ENCODE assay signal across 10 cellular contexts in the genomic region with DNA sequence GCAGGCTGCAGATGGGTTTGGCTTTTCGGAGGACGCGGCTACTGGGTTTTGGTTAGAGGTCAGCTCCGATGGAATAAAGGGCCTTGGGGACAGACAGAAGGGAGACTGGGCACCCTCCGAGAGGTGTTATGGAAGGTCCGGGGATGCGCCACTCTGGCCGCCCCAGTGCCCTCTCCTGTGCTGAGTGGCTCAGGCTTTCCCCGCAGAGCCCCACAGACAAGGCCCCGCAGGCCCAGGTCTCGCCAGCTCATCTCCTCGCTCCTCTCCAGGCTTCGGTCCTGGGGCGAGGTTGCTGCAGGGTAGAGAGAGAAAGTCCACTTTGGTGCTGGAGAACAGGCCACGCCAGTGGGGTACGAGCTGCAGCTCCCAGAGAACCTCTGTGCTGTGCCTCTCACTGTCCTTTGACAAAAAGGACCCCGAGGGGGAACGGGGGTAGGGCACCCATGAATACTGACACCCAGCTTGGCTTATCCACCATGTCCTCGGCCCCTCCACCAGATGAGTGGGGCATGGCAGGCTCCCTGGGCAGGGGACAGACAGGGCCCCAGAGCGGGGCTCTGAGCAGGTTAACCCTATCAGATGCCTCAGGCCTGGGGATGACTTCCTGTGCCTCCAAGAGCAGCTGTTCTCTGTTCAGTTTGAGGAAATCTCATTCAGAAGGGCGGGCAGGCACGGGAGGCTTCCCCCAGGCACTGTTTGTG. TPM values are rescaled to one million over a fixed set of nuclear protein-coding genes. Genes with fewer than 3 reads are reported as not detected.
DNase-seq lines count a peak whose midpoint lies in the region; ATAC-seq and TF ChIP-seq lines count a peak whose summit lies in the region.
"Had no signal": no experiment of that assay in that cellular context is flagged by ENCODE, and none has a peak within 500 bp of the region (broad histone marks: within the 10 kb centered on the region; RNA-seq: fewer than 3 reads in every experiment).

No MANE protein-coding gene starts in this region.

- no peaks in the 10 kb centered on the region for H4K20me1 ChIP-seq in H9 (ENCODE audit: control insufficient read depth, insufficient read depth, insufficient read length)

- H3K79me2 ChIP-seq in H9 (ENCODE audit: insufficient read depth, low read length): no peaks in the 10 kb centered on the region

- H3K4me1 Mint-ChIP-seq in H9: no peaks in the 10 kb centered on the region

- no peak overlapping the region for H3K4ac ChIP-seq in H9 (ENCODE audit: low read depth, low read length)

- TF ChIP-seq CTCF in H9 (conservative IDR thresholded peaks at IDR 0.05) (no peak), sigmoid colon (IDR thresholded peaks at IDR 0.05) (no peak), vagina (IDR thresholded peaks at IDR 0.05) (no peak), GM10266 (IDR thresholded peaks at IDR 0.05; ENCODE audit: control insufficient read depth, insufficient read depth, low read depth, missing control alignments) (no peak)

- no peak overlapping the region for H3K23ac ChIP-seq in H9 (ENCODE audit: insufficient read length, low read depth, low read length)

- no peak for TF ChIP-seq POLR2A in sigmoid colon (IDR thresholded peaks at IDR 0.05)
- TF ChIP-seq POLR2A in vagina (IDR thresholded peaks at IDR 0.05): no peak

- H2BK5ac ChIP-seq in H9 (ENCODE audit: insufficient read length, low read length): no peak overlapping the region

- H3K23me2 ChIP-seq in H9 (ENCODE audit: insufficient read length, low read depth, low read length, poor library complexity, severe bottlenecking): no peaks in the 10 kb centered on the region

- peak overlapping the region; percentile 26; the same call in 1 of the 2 replicates for H3K14ac ChIP-seq in H9 (ENCODE audit: insufficient read depth, low read length)

- H3K9ac ChIP-seq in H9 (ENCODE audit: extremely low read depth, insufficient read length, low read length): no peak overlapping the region

- no peak overlapping the region for H3T11ph ChIP-seq in H9 (ENCODE audit: low read length)

- no peak overlapping the region for H3K18ac ChIP-seq in H9 (ENCODE audit: insufficient read length, low read depth, low read length)

- H3K4me3 Mint-ChIP-seq in H9: no peak overlapping the region
- H3K4me3 Mint-ChIP-seq: activated CD8-positive, alpha-beta memory T cell treated with anti-CD3 and anti-CD28 coated beads, Interleukin-2, amount 10 ng/mL, durations not matched to agents 7 days and 5 days; activated naive CD4-positive, alpha-beta T cell treated with anti-CD3 and anti-CD28 coated beads for 36 hours had no signal

- H3K9me3 Mint-ChIP-seq in H9: no peaks in the 10 kb centered on the region
- H3K9me3 Mint-ChIP-seq: activated naive CD4-positive, alpha-beta T cell treated with anti-CD3 and anti-CD28 coated beads for 36 hours had no signal

- H3K4me3 ChIP-seq in sigmoid colon: no peak overlapping the region
- H3K4me3 ChIP-seq in vagina: no peak overlapping the region
- H3K4me3 ChIP-seq: skin epidermis had no signal

- H3K27me3 Mint-ChIP-seq in H9 (ENCODE audit: low read depth): no peaks in the 10 kb centered on the region
- H3K27me3 Mint-ChIP-seq: activated CD8-positive, alpha-beta memory T cell treated with anti-CD3 and anti-CD28 coated beads, Interleukin-2, amount 10 ng/mL, durations not matched to agents 7 days and 5 days had no signal

- H3K27me3 ChIP-seq in H9 (ENCODE audit: insufficient read depth, low read length): no peaks in the 10 kb centered on the region
- no peaks in the 10 kb centered on the region for H3K27me3 ChIP-seq in sigmoid colon
- H3K27me3 ChIP-seq in vagina: no peaks in the 10 kb centered on the region
- H3K27me3 ChIP-seq: neutrophil had no signal

- no peak overlapping the region for H2BK20ac ChIP-seq in H9 (ENCODE audit: low read depth, low read length, poor library complexity, severe bottlenecking)

- DNase-seq in H9: no peak
- DNase-seq in sigmoid colon: peak; percentile 62
- no peak for DNase-seq in vagina (ENCODE audit: extremely low spot score in 2 of 2)
- DNase-seq in GM10266 (ENCODE audit: extremely low spot score): no peak
- DNase-seq: GOT3 had no signal

- no peak overlapping the region for H4K5ac ChIP-seq in H9 (ENCODE audit: insufficient read length, low read depth, low read length)

- no CpG with 5 or more reads among the region's 22 CpGs for WGBS in H9 (ENCODE audit: extremely low coverage, insufficient read length, low lambda C conversion rate)
- 88% methylated on average over 22 of the region's 22 CpGs for WGBS in sigmoid colon, 2 donors

- H3K36me3 ChIP-seq in sigmoid colon: peaks cover 0 to 42% (median 6%) of the 10 kb centered on the region in 4 donors
- H3K36me3 ChIP-seq in vagina: peaks cover 0 to 22% of the 10 kb centered on the region in 2 donors
- H3K36me3 ChIP-seq: neutrophil had no signal

- H2AK5ac ChIP-seq in H9 (ENCODE audit: insufficient read length, low read length): no peak overlapping the region

- H4K91ac ChIP-seq in H9 (ENCODE audit: insufficient read length, low read depth, low read length): no peak overlapping the region

- no peak for TF ChIP-seq EP300 in sigmoid colon (IDR thresholded peaks at IDR 0.05)

- no peak overlapping the region for H4K8ac ChIP-seq in H9 (replicated peaks; ENCODE audit: insufficient read length, low read depth, low read length)

- no peak overlapping the region for H3K27ac ChIP-seq in H9 (ENCODE audit: insufficient read length, low read depth, low read length)
- H3K27ac ChIP-seq in sigmoid colon: no peak overlapping the region
- H3K27ac ChIP-seq in vagina: no peak overlapping the region
- H3K27ac ChIP-seq: neutrophil had no signal

- no peaks in the 10 kb centered on the region for H3K9me3 ChIP-seq in H9 (ENCODE audit: control insufficient read depth, low read depth, low read length)
- no peaks in the 10 kb centered on the region for H3K9me3 ChIP-seq in sigmoid colon
- H3K9me3 ChIP-seq in vagina: no peaks in the 10 kb centered on the region
- H3K9me3 ChIP-seq: neutrophil had no signal

- no peak overlapping the region for H2AFZ ChIP-seq in H9 (ENCODE audit: low read length)

- H3K27ac Mint-ChIP-seq in H9: 0 out of 7 replicates have a peak overlapping the region, but pooled peaks of 1 of the 3 experiments have one; percentile 40
- H3K27ac Mint-ChIP-seq: activated CD8-positive, alpha-beta memory T cell treated with anti-CD3 and anti-CD28 coated beads, Interleukin-2, amount 10 ng/mL, durations not matched to agents 7 days and 5 days; activated naive CD4-positive, alpha-beta T cell treated with anti-CD3 and anti-CD28 coated beads for 36 hours had no signal

- no peak overlapping the region for H3K56ac ChIP-seq in H9 (ENCODE audit: insufficient read length, low read depth, low read length)

- intact Hi-C loops in sigmoid colon (cut with DNase I): loop anchor here (5.0 kb wide), 2 partner anchors 38 to 63 kb away; partner anchors contain the start of gene CNNM4
- intact Hi-C loops in vagina (cut with DNase I): no loop called here

- peaks cover 0 to 10% (median 4%) of the 10 kb centered on the region in 3 experiments; a peak in 4 of 7 replicates for H3K36me3 Mint-ChIP-seq in H9 (ENCODE audit: insufficient read depth in 1 of 3, low read depth in 3 of 3)
- H3K36me3 Mint-ChIP-seq: activated CD8-positive, alpha-beta memory T cell treated with anti-CD3 and anti-CD28 coated beads, Interleukin-2, amount 10 ng/mL, durations not matched to agents 7 days and 5 days had no signal

- H2BK12ac ChIP-seq in H9 (ENCODE audit: insufficient read length, low read depth, low read length): no peak overlapping the region

- no peak overlapping the region for H2BK120ac ChIP-seq in H9 (ENCODE audit: low read depth, low read length, poor library complexity, severe bottlenecking)

- H2BK15ac ChIP-seq in H9 (ENCODE audit: low read depth, low read length): no peak overlapping the region

- no peaks in the 10 kb centered on the region for H3K79me1 ChIP-seq in H9 (ENCODE audit: insufficient read depth, low read depth, low read length, poor library complexity, severe bottlenecking)

- H3K4me1 ChIP-seq in H9 (ENCODE audit: insufficient read depth, low read length): no peaks in the 10 kb centered on the region
- peaks cover 0 to 8% (median 7%) of the 10 kb centered on the region in 4 donors for H3K4me1 ChIP-seq in sigmoid colon
- H3K4me1 ChIP-seq in vagina: peaks cover 8% of the 10 kb centered on the region

- ATAC-seq in SK-N-SH treated with all-trans-retinoic acid at 6 μM for 48 hours: peak; percentile 9; the same call in 1 of the 3 replicates

- no peak overlapping the region for H3K4me2 ChIP-seq in H9 (ENCODE audit: insufficient read depth, insufficient read length, low read length)

TF ChIP-seq in SK-N-SH treated with all-trans-retinoic acid at 6 μM for 48 hours, 23 proteins besides CTCF, POLR2A, EP300 and RAD21 (continues in another document):
- no peak for TF ChIP-seq TCF4 (CRISPR knock-in tag; IDR thresholded peaks at IDR 0.05; ENCODE audit: borderline replicate concordance)
- TF ChIP-seq ISL1 (CRISPR knock-in tag; IDR thresholded peaks at IDR 0.05): no peak
- no peak for TF ChIP-seq PPARA (CRISPR knock-in tag; IDR thresholded peaks at IDR 0.05; ENCODE audit: borderline replicate concordance)
- TF ChIP-seq, protein P1, sequence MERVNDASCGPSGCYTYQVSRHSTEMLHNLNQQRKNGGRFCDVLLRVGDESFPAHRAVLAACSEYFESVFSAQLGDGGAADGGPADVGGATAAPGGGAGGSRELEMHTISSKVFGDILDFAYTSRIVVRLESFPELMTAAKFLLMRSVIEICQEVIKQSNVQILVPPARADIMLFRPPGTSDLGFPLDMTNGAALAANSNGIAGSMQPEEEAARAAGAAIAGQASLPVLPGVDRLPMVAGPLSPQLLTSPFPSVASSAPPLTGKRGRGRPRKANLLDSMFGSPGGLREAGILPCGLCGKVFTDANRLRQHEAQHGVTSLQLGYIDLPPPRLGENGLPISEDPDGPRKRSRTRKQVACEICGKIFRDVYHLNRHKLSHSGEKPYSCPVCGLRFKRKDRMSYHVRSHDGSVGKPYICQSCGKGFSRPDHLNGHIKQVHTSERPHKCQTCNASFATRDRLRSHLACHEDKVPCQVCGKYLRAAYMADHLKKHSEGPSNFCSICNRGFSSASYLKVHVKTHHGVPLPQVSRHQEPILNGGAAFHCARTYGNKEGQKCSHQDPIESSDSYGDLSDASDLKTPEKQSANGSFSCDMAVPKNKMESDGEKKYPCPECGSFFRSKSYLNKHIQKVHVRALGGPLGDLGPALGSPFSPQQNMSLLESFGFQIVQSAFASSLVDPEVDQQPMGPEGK (CRISPR knock-in tag; IDR thresholded peaks at IDR 0.05; ENCODE audit: borderline replicate concordance): no peak

RNA-seq across cellular contexts. Expression of gene CNNM3, which starts 15.9 kb away (rescaled TPM):
- total RNA-seq in H9 (2021) (22.8 and 25.0 TPM in 2 replicates), sigmoid colon (10 to 100 TPM in 3 of 4 donors, 1 to 10 TPM in 1; 8.9 to 16.6 (median 11.8) TPM), vagina (16.5 TPM)
- 10 to 100 TPM in 1 of 3 donors, 1 to 10 TPM in 2; 1.2 to 11.9 (median 1.2) TPM for polyA plus RNA-seq in sigmoid colon

RNA-seq across cellular contexts. Expression of gene CNNM4, which starts 39.5 kb away (rescaled TPM):
- total RNA-seq in H9 (2021): 8.5 and 8.9 TPM in 2 replicates
- 1 to 10 TPM; 2.3 to 6.6 (median 3.4) TPM for total RNA-seq in sigmoid colon
- 10 to 100 TPM in 1 of 3 donors, 1 to 10 TPM in 2; 9.0 to 36.7 (median 9.2) TPM for polyA plus RNA-seq in sigmoid colon
- 8.3 TPM for total RNA-seq in vagina

RNA-seq across cellular contexts. Expression of gene ANKRD23, which starts 43.6 kb away (rescaled TPM):
- total RNA-seq in H9 (2021) (2.3 and 2.4 TPM in 2 replicates), sigmoid colon (1 to 10 TPM; 1.8 to 5.5 (median 4.2) TPM), vagina (0.98 TPM)
- 1 to 10 TPM in 1 of 3 donors, under 1 TPM in 1, not detected in 1; 0.69 to 4.2 TPM for polyA plus RNA-seq in sigmoid colon

RNA-seq across cellular contexts. Expression of gene ANKRD39, which starts 57.6 kb away (rescaled TPM):
- total RNA-seq in H9 (2021) (13.0 and 13.9 TPM in 2 replicates), sigmoid colon (10 to 100 TPM; 11.4 to 34.1 (median 26.1) TPM), vagina (20.4 TPM)
- 10 to 100 TPM; 12.5 to 14.8 (median 12.6) TPM for polyA plus RNA-seq in sigmoid colon
